ENCODE assay signal across 13 cellular contexts in the genomic region with DNA sequence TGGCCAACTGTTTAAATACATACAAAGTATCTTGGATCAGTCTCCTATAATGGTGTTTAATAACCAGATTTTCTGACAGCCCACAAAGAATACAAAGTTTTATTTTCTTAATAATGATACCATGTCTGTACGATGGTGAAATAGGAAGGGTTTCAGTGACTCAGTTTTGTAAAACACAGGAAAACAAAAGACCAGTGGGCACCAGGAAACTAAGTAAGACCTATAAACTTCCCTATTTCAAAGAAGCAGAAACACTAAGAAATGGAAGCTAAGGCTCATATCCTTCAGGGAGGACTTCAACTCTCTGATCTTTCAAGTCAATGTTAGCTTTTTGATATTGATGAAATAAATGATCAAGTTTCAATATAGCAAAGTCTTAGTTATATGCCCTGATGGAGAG.
DNase-seq lines count a peak whose midpoint lies in the region; ATAC-seq, FAIRE-seq and TF ChIP-seq lines count a peak whose summit lies in the region.
"Had no signal": no experiment of that assay in that cellular context is flagged by ENCODE, and none has a peak within 500 bp of the region (broad histone marks: within the 10 kb centered on the region; RNA-seq: fewer than 3 reads in every experiment).

No MANE protein-coding gene starts in this region.

- CTCF ChIA-PET in endothelial cell of umbilical vein (lab: Charles Lee), result interaction anchor here (0.7 to 1.4 kb wide), 7 partner anchors 13 to 194 kb away, joined by 3 to 7 read pairs (median 4); no protein-coding TSS in a partner anchor

- peak overlapping the region; percentile 67 for H3K27ac Mint-ChIP-seq in activated T-cell treated with anti-CD3 and anti-CD28 coated beads, Interleukin-2, amount 50 U/mL, for 24 hours
- H3K27ac Mint-ChIP-seq: T-cell had no signal

- H3K4me3 ChIP-seq in endothelial cell of umbilical vein (replicated peaks in 1 of 3; ENCODE audit: insufficient read depth in 1 of 3, low read depth in 1 of 3, low read length in 3 of 3), result no peak overlapping the region
- H3K4me3 ChIP-seq in skin epidermis, result no peak overlapping the region
- H3K4me3 ChIP-seq: upper lobe of left lung had no signal

- peaks cover 31% of the 10 kb centered on the region for H3K4me1 Mint-ChIP-seq in activated T-cell treated with anti-CD3 and anti-CD28 coated beads, Interleukin-2, amount 50 U/mL, for 24 hours (ENCODE audit: low read depth)

- no peaks in the 10 kb centered on the region for H3K36me3 Mint-ChIP-seq in activated T-cell treated with anti-CD3 and anti-CD28 coated beads, Interleukin-2, amount 50 U/mL, for 24 hours (ENCODE audit: low read depth)
- H3K36me3 Mint-ChIP-seq: T-cell had no signal

- no peak overlapping the region for H3K4me3 Mint-ChIP-seq in activated T-cell treated with anti-CD3 and anti-CD28 coated beads, Interleukin-2, amount 50 U/mL, for 24 hours
- H3K4me3 Mint-ChIP-seq: T-cell had no signal

- no peak for TF ChIP-seq POLR2A in endothelial cell of umbilical vein (IDR thresholded peaks at IDR 0.05; ENCODE audit: low read depth, low read length)

- no peaks in the 10 kb centered on the region for H3K27me3 Mint-ChIP-seq in activated T-cell treated with anti-CD3 and anti-CD28 coated beads, Interleukin-2, amount 50 U/mL, for 24 hours
- H3K27me3 Mint-ChIP-seq: T-cell had no signal

- no peak for FAIRE-seq in endothelial cell of umbilical vein (lab: Jason Lieb, UNC)

- no peaks in the 10 kb centered on the region for H3K9me3 ChIP-seq in endothelial cell of umbilical vein (replicated peaks; ENCODE audit: control insufficient read depth, insufficient read depth, low read length)
- H3K9me3 ChIP-seq: upper lobe of left lung had no signal

- H3K4me2 ChIP-seq in endothelial cell of umbilical vein (ENCODE audit: insufficient read depth, low read length), result peak overlapping the region; percentile 92

- no TSS peak for BruUV-seq in endothelial cell of umbilical vein (replicated peaks; lab: Mats Ljungman, UMichigan)

- POLR2A ChIA-PET in endothelial cell of umbilical vein (lab: Charles Lee), result no interaction called here

- intact Hi-C loops in endothelial cell of umbilical vein (cut with micrococcal nuclease), result no loop called here

- no peaks in the 10 kb centered on the region for H3K36me3 ChIP-seq in endothelial cell of umbilical vein (ENCODE audit: control insufficient read depth in 2 of 2, extremely low read depth in 1 of 2, insufficient read depth in 2 of 2, low read length in 2 of 2)
- H3K36me3 ChIP-seq: upper lobe of left lung had no signal

- ATAC-seq in HG03439 (IDR thresholded peaks at IDR 0.05; ENCODE audit: unreplicated experiment), result no peak
- ATAC-seq: T-cell had no signal

- no peak for DNase-seq in activated T-cell treated with anti-CD3 and anti-CD28 coated beads, Interleukin-2, amount 50 U/mL, for 24 hours
- DNase-seq in activated T-cell treated with anti-CD3 and anti-CD28 coated beads for 4 hours (no peak), SIG-M5 treated with dmso at 0.1 percent for 504 hours (lab: John Stamatoyannopoulos, UW; ENCODE audit: unreplicated experiment) (peak; percentile 80), endothelial cell of umbilical vein (ENCODE audit: low read depth, low spot score) (peak; percentile 82), NCI-H524 treated with DMSO at 0.1 percent for 48 hours (lab: John Stamatoyannopoulos, UW) (no peak)
- DNase-seq in stimulated activated CD4-positive, alpha-beta T cell treated with anti-CD3 and anti-CD28 coated beads, Interleukin-4, amount 100 ng/mL, for 1 hour, result no peak
- DNase-seq: effector CD4-positive, alpha-beta T cell; NCI-H2081 treated with DMSO at 0.1 percent for 48 hours; NK-92 treated with Interleukin-12 subunit alpha and Interleukin-12 subunit beta, amount 100 ng/mL, for 24 hours; T-cell; upper lobe of left lung had no signal

- no peaks in the 10 kb centered on the region for H3K79me2 ChIP-seq in endothelial cell of umbilical vein (ENCODE audit: control insufficient read depth, insufficient read depth, low read length)

- no peak overlapping the region for H2AFZ ChIP-seq in endothelial cell of umbilical vein (ENCODE audit: low read depth, low read length)

- peaks cover 4% of the 10 kb centered on the region for H3K9me3 Mint-ChIP-seq in activated T-cell treated with anti-CD3 and anti-CD28 coated beads, Interleukin-2, amount 50 U/mL, for 24 hours
- H3K9me3 Mint-ChIP-seq: T-cell had no signal

- no peaks in the 10 kb centered on the region for H3K27me3 ChIP-seq in endothelial cell of umbilical vein (ENCODE audit: control insufficient read depth in 2 of 2, insufficient read depth in 2 of 2, low read length in 2 of 2)
- H3K27me3 ChIP-seq: upper lobe of left lung had no signal

- no peaks in the 10 kb centered on the region for H3K9me1 ChIP-seq in endothelial cell of umbilical vein (replicated peaks; ENCODE audit: control insufficient read depth, extremely low read depth, insufficient read depth, low read length)

- dilution Hi-C loops in endothelial cell of umbilical vein (cut with MboI; ENCODE audit: extremely low pct_ligation_motif_present, low sequenced_read_pairs), result no loop called here

- TF ChIP-seq CTCF in endothelial cell of umbilical vein (IDR thresholded peaks at IDR 0.05; ENCODE audit: extremely low read depth in 1 of 2, insufficient read depth in 1 of 2, low read depth in 1 of 2, low read length in 2 of 2), result no peak

- H3K27ac ChIP-seq in endothelial cell of umbilical vein (ENCODE audit: insufficient read depth, low read depth, low read length) (peak overlapping the region; percentile 82), skin epidermis (peak overlapping the region in 14 of 21 experiments; percentile 7 to 66 (median 36))

- H3K9ac ChIP-seq in endothelial cell of umbilical vein (replicated peaks; ENCODE audit: extremely low read depth, insufficient read depth, low read length), result peak overlapping the region; percentile 19

- H4K20me1 ChIP-seq in endothelial cell of umbilical vein (replicated peaks; ENCODE audit: control insufficient read depth, extremely low read depth, insufficient read depth, low read length), result no peaks in the 10 kb centered on the region

- H3K4me1 ChIP-seq in endothelial cell of umbilical vein (ENCODE audit: control insufficient read depth, extremely low read depth, insufficient read depth, low read length), result peaks cover 41% of the 10 kb centered on the region

TF ChIP-seq in endothelial cell of umbilical vein, 7 proteins besides CTCF, POLR2A, EP300 and RAD21:
- TF ChIP-seq FOS (IDR thresholded peaks at IDR 0.05; ENCODE audit: borderline replicate concordance, insufficient read depth, low read length) (peak; percentile 54), JUN (IDR thresholded peaks at IDR 0.05; ENCODE audit: borderline replicate concordance, insufficient read depth, insufficient read length, low read depth) (peak; percentile 28), MYC (IDR thresholded peaks at IDR 0.05; ENCODE audit: low read depth, low read length) (no peak), GATA2 (IDR thresholded peaks at IDR 0.05; ENCODE audit: insufficient read depth, insufficient read length, low read depth, low read length) (no peak)
- TF ChIP-seq, protein P1, sequence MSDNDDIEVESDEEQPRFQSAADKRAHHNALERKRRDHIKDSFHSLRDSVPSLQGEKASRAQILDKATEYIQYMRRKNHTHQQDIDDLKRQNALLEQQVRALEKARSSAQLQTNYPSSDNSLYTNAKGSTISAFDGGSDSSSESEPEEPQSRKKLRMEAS (IDR thresholded peaks at IDR 0.05; ENCODE audit: insufficient read depth, insufficient read length), result no peak

Comparison
In these comparisons a context has a peak if more than half of its experiments do, and no peak if none do; other contexts are left out.
1. DNase-seq: peak in SIG-M5 treated with dmso at 0.1 percent for 504 hours (single experiment) and endothelial cell of umbilical vein (single experiment); none in activated T-cell treated with anti-CD3 and anti-CD28 coated beads, Interleukin-2, amount 50 U/mL, for 24 hours (single experiment), activated T-cell treated with anti-CD3 and anti-CD28 coated beads for 4 hours (single experiment), stimulated activated CD4-positive, alpha-beta T cell treated with anti-CD3 and anti-CD28 coated beads, Interleukin-4, amount 100 ng/mL, for 1 hour (single experiment) and NCI-H524 treated with DMSO at 0.1 percent for 48 hours (single experiment).